Comparison of ENCODE assay signal across 8 cellular contexts in the genomic region with DNA sequence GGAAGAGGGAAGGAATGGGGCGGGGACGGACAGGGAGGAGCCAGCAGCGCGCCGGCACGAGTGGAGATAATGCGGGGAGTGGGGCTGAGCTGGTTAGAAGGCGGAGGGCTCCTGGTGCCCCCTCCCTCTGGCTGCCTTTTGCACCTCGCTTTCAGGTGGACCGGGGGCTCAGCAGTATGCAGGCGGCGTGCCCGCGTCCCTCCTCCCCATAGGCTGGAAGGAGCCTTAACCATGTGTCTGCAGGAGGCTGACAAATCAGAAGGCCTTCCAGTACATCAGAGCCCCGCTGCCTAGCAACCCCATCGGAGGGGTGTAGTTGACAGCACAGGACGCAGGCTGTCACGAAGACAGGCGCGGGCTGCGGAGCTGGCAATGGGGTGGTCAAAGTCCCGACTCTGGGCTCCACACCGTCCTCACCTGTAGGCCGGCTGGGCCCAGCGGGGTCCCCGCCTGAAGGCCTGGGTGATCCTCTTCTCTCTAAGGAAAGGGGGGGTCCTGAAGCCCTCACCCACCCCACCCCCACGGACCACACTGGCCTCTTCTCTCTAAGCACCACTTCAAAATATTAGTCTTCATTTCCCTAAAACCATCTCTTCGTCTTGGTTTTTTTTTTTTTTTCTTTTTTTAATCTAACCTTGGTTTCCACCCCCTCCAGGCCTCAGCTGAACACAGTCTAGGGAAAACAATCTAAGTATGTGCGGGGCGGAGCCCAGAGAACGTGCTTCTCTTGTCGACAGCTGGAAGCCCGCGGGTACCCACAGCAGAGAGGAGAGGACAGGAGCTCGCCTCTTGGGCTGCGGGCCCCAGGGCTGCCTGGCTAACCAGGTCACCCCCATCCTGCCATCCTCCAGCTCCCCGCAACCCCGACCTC. TPM values are rescaled to one million over a fixed set of nuclear protein-coding genes. Genes with fewer than 3 reads are reported as not detected.
A peak's percentile ranks its signal among the peaks of the same experiment; 100 is the strongest.
DNase-seq lines count a peak whose midpoint lies in the region; ATAC-seq and TF ChIP-seq lines count a peak whose summit lies in the region.

No MANE protein-coding gene starts in this region.

- no peak overlapping the region for H2AK5ac ChIP-seq in trophoblast cell (ENCODE audit: low read length)

- H3K23ac ChIP-seq in trophoblast cell (ENCODE audit: low read length), result no peak overlapping the region

- H3K18ac ChIP-seq in trophoblast cell (ENCODE audit: low read length), result no peak overlapping the region

- ATAC-seq in GM21737 (IDR thresholded peaks at IDR 0.05; ENCODE audit: unreplicated experiment) (peak; percentile 40), SK-N-SH treated with all-trans-retinoic acid at 6 μM for 48 hours (peak; percentile 76)

- H3K79me1 ChIP-seq in trophoblast cell (ENCODE audit: low read length), result peaks cover 13% of the 10 kb centered on the region

- H2BK120ac ChIP-seq in trophoblast cell (ENCODE audit: insufficient read depth, low read length, poor library complexity), result no peak overlapping the region

- H3K27me3 ChIP-seq in Karpas-422 (ENCODE audit: low read length), result no peaks in the 10 kb centered on the region
- no peaks in the 10 kb centered on the region for H3K27me3 ChIP-seq in adipocyte (replicated peaks; ENCODE audit: control insufficient read depth, insufficient read depth, low read length)
- no peaks in the 10 kb centered on the region for H3K27me3 ChIP-seq in trophoblast cell (ENCODE audit: insufficient read depth, low read length)

- no CpG with 5 or more reads among the region's 38 CpGs for WGBS in trophoblast cell (ENCODE audit: extremely low coverage, insufficient coverage, insufficient read length)

- no peak overlapping the region for H3K4ac ChIP-seq in trophoblast cell (ENCODE audit: low read depth, low read length)

- intact Hi-C loops in cardiac septum (cut with DNase I), result loop anchor here (2.0 to 5.0 kb wide), 4 partner anchors 34 to 151 kb away; a partner anchor contains a TSS

- H4K8ac ChIP-seq in trophoblast cell (ENCODE audit: low read depth, low read length), result peak overlapping the region; percentile 71

- H4K12ac ChIP-seq in trophoblast cell (ENCODE audit: low read depth, low read length), result peak overlapping the region; percentile 28

- peak overlapping the region; percentile 96 for H3K4me2 ChIP-seq in Karpas-422 (ENCODE audit: low read depth, low read length, poor library complexity, severe bottlenecking)
- peak overlapping the region; percentile 96 for H3K4me2 ChIP-seq in trophoblast cell (ENCODE audit: low read length)

- H3K9me2 ChIP-seq in Karpas-422 (replicated peaks; ENCODE audit: insufficient read depth, low read length), result no peaks in the 10 kb centered on the region

- H2AFZ ChIP-seq in Karpas-422 (ENCODE audit: low read length) (no peak overlapping the region; the same call in 1 of the 2 replicates), trophoblast cell (ENCODE audit: insufficient read depth, low read length, poor library complexity) (peak overlapping the region; percentile 60)

- H2BK5ac ChIP-seq in trophoblast cell (ENCODE audit: low read depth, low read length, poor library complexity), result no peak overlapping the region

- no peak overlapping the region for H2BK12ac ChIP-seq in trophoblast cell (ENCODE audit: low read length)

- H3K9ac ChIP-seq in Karpas-422 (ENCODE audit: low read length) (peak overlapping the region; percentile 95), adipocyte (ENCODE audit: low read length) (peak overlapping the region; percentile 75), trophoblast cell (ENCODE audit: low read length) (no peak overlapping the region)

- H3K79me2 ChIP-seq in Karpas-422 (ENCODE audit: low read length) (peaks cover 18% of the 10 kb centered on the region), trophoblast cell (ENCODE audit: control insufficient read depth, insufficient read depth, low read length, poor library complexity) (no peaks in the 10 kb centered on the region)

- H3K36me3 ChIP-seq in Karpas-422 (ENCODE audit: insufficient read depth, low read length), result no peaks in the 10 kb centered on the region; the same call in 1 of the 2 replicates
- no peaks in the 10 kb centered on the region for H3K36me3 ChIP-seq in adipocyte (ENCODE audit: control insufficient read depth, insufficient read depth, low read length, severe bottlenecking)
- peaks cover 4 to 6% of the 10 kb centered on the region in 2 experiments for H3K36me3 ChIP-seq in trophoblast cell (ENCODE audit: control insufficient read depth in 1 of 2, insufficient read depth in 2 of 2, low read length in 2 of 2)

- H3K4me3 ChIP-seq in Karpas-422 (ENCODE audit: low read length), result peak overlapping the region; percentile 84
- H3K4me3 ChIP-seq in adipocyte (ENCODE audit: low read length), result peak overlapping the region; percentile 77
- no peak overlapping the region for H3K4me3 ChIP-seq in trophoblast cell (ENCODE audit: low read depth, low read length)

- H3K4me1 ChIP-seq in Karpas-422 (ENCODE audit: low read length), result peaks cover 55% of the 10 kb centered on the region
- peaks cover 31% of the 10 kb centered on the region for H3K4me1 ChIP-seq in adipocyte (ENCODE audit: control insufficient read depth, insufficient read depth, low read length)
- peaks cover 22 to 24% of the 10 kb centered on the region in 2 experiments for H3K4me1 ChIP-seq in trophoblast cell (ENCODE audit: control insufficient read depth in 1 of 2, insufficient read depth in 2 of 2, low read length in 2 of 2)

- DNase-seq in ELF-1 (ENCODE audit: low read depth, low spot score) (peak; percentile 91), Karpas-422 (peak; percentile 98), adipocyte (ENCODE audit: low read depth) (peak; percentile 86), cardiac septum (ENCODE audit: low spot score) (peak; percentile 93), trophoblast cell (peak; percentile 81 to 87), GOT3 (lab: John Stamatoyannopoulos, UW) (no peak)

- no peaks in the 10 kb centered on the region for H4K20me1 ChIP-seq in Karpas-422 (ENCODE audit: insufficient read depth, low read depth, low read length)

- no peak overlapping the region for H3K14ac ChIP-seq in trophoblast cell (ENCODE audit: low read length)

- H3K27ac ChIP-seq in Karpas-422 (ENCODE audit: low read length) (peak overlapping the region; percentile 99), trophoblast cell (ENCODE audit: low read depth, low read length) (peak overlapping the region; percentile 23)

- no peaks in the 10 kb centered on the region for H3K9me3 ChIP-seq in Karpas-422 (ENCODE audit: low read length)
- no peaks in the 10 kb centered on the region for H3K9me3 ChIP-seq in adipocyte (ENCODE audit: control insufficient read depth, low read length)
- H3K9me3 ChIP-seq in trophoblast cell (ENCODE audit: insufficient read depth, low read depth, low read length), result peaks cover 2% of the 10 kb centered on the region

- H4K91ac ChIP-seq in trophoblast cell (ENCODE audit: low read depth, low read length), result peak overlapping the region; percentile 49

TF ChIP-seq in SK-N-SH treated with all-trans-retinoic acid at 6 μM for 48 hours, 23 proteins besides CTCF, POLR2A, EP300 and RAD21 (continues in another document):
- TF ChIP-seq TOX (CRISPR knock-in tag; IDR thresholded peaks at IDR 0.05; ENCODE audit: borderline replicate concordance) (no peak), GLIS3 (CRISPR knock-in tag; IDR thresholded peaks at IDR 0.05) (no peak), ARNTL (CRISPR knock-in tag; IDR thresholded peaks at IDR 0.05; ENCODE audit: borderline replicate concordance, low read depth) (no peak), SNAI2 (CRISPR knock-in tag; IDR thresholded peaks at IDR 0.05) (no peak), RARB (CRISPR knock-in tag; IDR thresholded peaks at IDR 0.05) (no peak), BACH2 (CRISPR knock-in tag; IDR thresholded peaks at IDR 0.05; ENCODE audit: borderline replicate concordance) (no peak), ZNF565 (CRISPR knock-in tag; conservative IDR thresholded peaks at IDR 0.05; ENCODE audit: low read depth) (no peak), ZFP30 (CRISPR knock-in tag; IDR thresholded peaks at IDR 0.05) (no peak), PPARA (CRISPR knock-in tag; IDR thresholded peaks at IDR 0.05; ENCODE audit: borderline replicate concordance) (no peak), OSR1 (CRISPR knock-in tag; IDR thresholded peaks at IDR 0.05) (no peak)
- TF ChIP-seq, protein P1, sequence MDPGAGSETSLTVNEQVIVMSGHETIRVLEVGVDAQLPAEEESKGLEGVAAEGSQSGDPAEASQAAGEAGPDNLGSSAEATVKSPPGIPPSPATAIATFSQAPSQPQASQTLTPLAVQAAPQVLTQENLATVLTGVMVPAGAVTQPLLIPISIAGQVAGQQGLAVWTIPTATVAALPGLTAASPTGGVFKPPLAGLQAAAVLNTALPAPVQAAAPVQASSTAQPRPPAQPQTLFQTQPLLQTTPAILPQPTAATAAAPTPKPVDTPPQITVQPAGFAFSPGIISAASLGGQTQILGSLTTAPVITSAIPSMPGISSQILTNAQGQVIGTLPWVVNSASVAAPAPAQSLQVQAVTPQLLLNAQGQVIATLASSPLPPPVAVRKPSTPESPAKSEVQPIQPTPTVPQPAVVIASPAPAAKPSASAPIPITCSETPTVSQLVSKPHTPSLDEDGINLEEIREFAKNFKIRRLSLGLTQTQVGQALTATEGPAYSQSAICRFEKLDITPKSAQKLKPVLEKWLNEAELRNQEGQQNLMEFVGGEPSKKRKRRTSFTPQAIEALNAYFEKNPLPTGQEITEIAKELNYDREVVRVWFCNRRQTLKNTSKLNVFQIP (CRISPR knock-in tag; IDR thresholded peaks at IDR 0.05; ENCODE audit: borderline replicate concordance, low read depth), result no peak
- TF ChIP-seq, protein P2, sequence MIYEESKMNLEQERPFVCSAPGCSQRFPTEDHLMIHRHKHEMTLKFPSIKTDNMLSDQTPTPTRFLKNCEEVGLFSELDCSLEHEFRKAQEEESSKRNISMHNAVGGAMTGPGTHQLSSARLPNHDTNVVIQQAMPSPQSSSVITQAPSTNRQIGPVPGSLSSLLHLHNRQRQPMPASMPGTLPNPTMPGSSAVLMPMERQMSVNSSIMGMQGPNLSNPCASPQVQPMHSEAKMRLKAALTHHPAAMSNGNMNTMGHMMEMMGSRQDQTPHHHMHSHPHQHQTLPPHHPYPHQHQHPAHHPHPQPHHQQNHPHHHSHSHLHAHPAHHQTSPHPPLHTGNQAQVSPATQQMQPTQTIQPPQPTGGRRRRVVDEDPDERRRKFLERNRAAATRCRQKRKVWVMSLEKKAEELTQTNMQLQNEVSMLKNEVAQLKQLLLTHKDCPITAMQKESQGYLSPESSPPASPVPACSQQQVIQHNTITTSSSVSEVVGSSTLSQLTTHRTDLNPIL (CRISPR knock-in tag; IDR thresholded peaks at IDR 0.05; ENCODE audit: low read depth), result no peak

RNA-seq across cellular contexts. Expression of a gene that starts 44.5 kb away (rescaled TPM):
- 39.1 and 102 TPM in 2 replicates for total RNA-seq in Karpas-422 (2014; rRNA removed; shearing (Covaris generic); ENCODE audit: low replicate concordance)
- total RNA-seq in cardiac septum, result 10.1 TPM
- 53.1 and 55.3 TPM in 2 replicates for polyA plus RNA-seq in trophoblast cell (2013)
